In the genomic region with DNA sequence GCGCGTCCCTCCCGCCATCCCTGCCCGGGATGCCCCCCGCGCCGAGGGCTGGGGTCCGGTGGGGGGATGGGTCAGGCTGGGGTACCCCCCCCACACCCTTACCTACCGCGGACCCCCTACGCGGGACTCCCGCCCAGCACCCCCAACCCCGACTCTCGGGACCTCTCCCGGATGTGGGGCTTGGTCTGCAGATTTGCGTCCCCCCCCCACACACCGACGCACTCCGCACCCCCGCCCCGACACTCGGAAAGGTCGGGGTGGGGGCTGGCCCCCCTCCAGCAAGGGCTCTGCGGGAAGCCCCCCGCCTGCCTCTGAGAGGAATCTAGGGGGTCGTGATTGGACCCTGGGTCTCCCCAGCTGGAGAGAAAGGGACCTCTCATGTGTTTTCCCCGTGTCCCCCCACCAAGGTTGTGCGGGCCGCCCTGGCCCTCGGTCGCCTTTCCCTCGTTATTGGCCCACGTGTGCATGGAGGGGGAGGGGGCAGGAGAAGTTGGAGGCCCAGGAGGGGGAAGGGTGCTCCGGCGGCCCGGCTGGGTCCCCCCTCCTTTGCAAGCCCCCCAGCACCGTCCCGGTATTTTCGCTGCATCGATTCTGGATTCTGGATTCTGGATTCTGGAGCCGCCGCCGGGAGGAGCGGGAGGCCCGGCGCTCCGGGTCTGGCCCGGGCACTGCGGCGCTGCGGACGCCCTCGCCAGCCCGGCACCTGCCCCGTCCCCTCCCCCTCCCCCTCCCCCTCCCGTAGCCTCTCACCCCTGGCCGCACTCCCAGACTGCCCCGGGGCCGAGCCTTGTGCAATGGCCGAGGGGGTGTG, we compare ENCODE assay signal across 8 cellular contexts. TPM values are rescaled to one million over a fixed set of nuclear protein-coding genes. Genes with fewer than 3 reads are reported as not detected.
A peak's percentile ranks its signal among the peaks of the same experiment; 100 is the strongest.
DNase-seq lines count a peak whose midpoint lies in the region; ATAC-seq, FAIRE-seq and TF ChIP-seq lines count a peak whose summit lies in the region.

No MANE protein-coding gene starts in this region.

- peak overlapping the region; percentile 19 for H3K18ac ChIP-seq in H1 (ENCODE audit: extremely low read depth, low read length)

- peaks cover 8% of the 10 kb centered on the region; the same call in 1 of the 2 replicates for H3K23me2 ChIP-seq in H1 (ENCODE audit: low read depth, low read length)

- TF ChIP-seq EP300 in A549 (IDR thresholded peaks at IDR 0.05) (no peak), H1 (IDR thresholded peaks at IDR 0.05; ENCODE audit: borderline replicate concordance in 1 of 2, low read depth in 2 of 2, low read length in 2 of 2) (no peak)

- no peak overlapping the region for H2AK5ac ChIP-seq in H1 (ENCODE audit: low read depth, low read length)

- no peaks in the 10 kb centered on the region for H3K27me3 ChIP-seq in SJSA1 (replicated peaks)
- peaks cover 87 to 98% (median 95%) of the 10 kb centered on the region in 4 experiments for H3K27me3 ChIP-seq in H1 (replicated peaks in 1 of 4; ENCODE audit: control insufficient read depth in 3 of 4, extremely low read depth in 1 of 4, insufficient read depth in 3 of 4, low read length in 3 of 4)
- no peaks in the 10 kb centered on the region for H3K27me3 ChIP-seq in mucosa of stomach (ENCODE audit: control insufficient read depth, insufficient read depth, low read length)

- H3K9ac ChIP-seq in H1 (replicated peaks in 1 of 4; ENCODE audit: extremely low read depth in 1 of 4, low read depth in 3 of 4, low read length in 3 of 4) (no peak overlapping the region), mucosa of stomach (ENCODE audit: low read length) (peak overlapping the region; percentile 89)

- peaks cover 5 to 29% of the 10 kb centered on the region in 2 experiments for H4K20me1 ChIP-seq in H1 (replicated peaks in 1 of 2; ENCODE audit: control insufficient read depth in 1 of 2, insufficient read depth in 2 of 2, low read length in 2 of 2)

- TF ChIP-seq POLR2A in A549 (IDR thresholded peaks at IDR 0.05; ENCODE audit: low read length): no peak; the same call in none of the 2 replicates
- TF ChIP-seq POLR2A in H1 (IDR thresholded peaks at IDR 0.05; ENCODE audit: control extremely low read depth in 1 of 2, low read depth in 2 of 2, low read length in 2 of 2): no peak

- H2BK120ac ChIP-seq in H1 (replicated peaks; ENCODE audit: low read depth, low read length): no peak overlapping the region

- H3K9me3 ChIP-seq in A549 (no peaks in the 10 kb centered on the region), SJSA1 (replicated peaks) (0 out of 2 replicates have a peak, but pooled peaks cover 3% of the 10 kb centered on the region), H1 (ENCODE audit: insufficient read depth in 2 of 2, low read depth in 1 of 2, low read length in 1 of 2) (no peaks in the 10 kb centered on the region; a peak in 1 of 4 replicates), mucosa of stomach (ENCODE audit: control insufficient read depth, low read length) (no peaks in the 10 kb centered on the region)

- H3K14ac ChIP-seq in H1 (ENCODE audit: insufficient read length): no peak overlapping the region

- FAIRE-seq in A549 (lab: Jason Lieb, UNC) (no peak), H1 (lab: Jason Lieb, UNC) (no peak)

- H3K23ac ChIP-seq in H1 (ENCODE audit: insufficient read length): no peak overlapping the region

- H3K4me3 ChIP-seq in A549 (peak overlapping the region; percentile 83), GM12864 (ENCODE audit: low read depth, low read length) (peak overlapping the region; percentile 75), SJSA1 (peak overlapping the region; percentile 74), H1 (ENCODE audit: extremely low read depth in 1 of 4, insufficient read depth in 2 of 4, low read depth in 3 of 4, low read length in 4 of 4) (peak overlapping the region; percentile 5 to 64 (median 28); a peak in 6 of 8 replicates), mucosa of stomach (ENCODE audit: low read length) (peak overlapping the region; percentile 56)

- peak overlapping the region; percentile 84; the same call in 1 of the 2 replicates for H2BK12ac ChIP-seq in H1 (ENCODE audit: low read depth, low read length)

- H2BK15ac ChIP-seq in H1 (ENCODE audit: low read length): no peak overlapping the region

- H2AFZ ChIP-seq in H1 (ENCODE audit: low read length): no peak overlapping the region

- H3K56ac ChIP-seq in H1 (replicated peaks; ENCODE audit: insufficient read length, low read depth, low read length): no peak overlapping the region

- H3K79me1 ChIP-seq in H1 (ENCODE audit: low read depth, low read length): no peaks in the 10 kb centered on the region

- H3K27ac ChIP-seq in A549 (peak overlapping the region; percentile 99 to 100), SJSA1 (peak overlapping the region; percentile 91), H1 (ENCODE audit: low read depth, low read length) (no peak overlapping the region)

- H2BK5ac ChIP-seq in H1 (ENCODE audit: low read depth, low read length): no peak overlapping the region

- H3K79me2 ChIP-seq in H1 (ENCODE audit: control insufficient read depth in 1 of 2, insufficient read depth in 2 of 2, low read length in 2 of 2): no peaks in the 10 kb centered on the region

- POLR2A ChIA-PET in A549 (lab: Yijun Ruan, JAX): interaction anchor here (0.6 kb wide), 1 partner anchor 18 kb away, joined by 6 read pairs; no protein-coding TSS in a partner anchor
- POLR2A ChIA-PET in H1 (lab: Charles Lee; ENCODE audit: partially characterized antibody): no interaction called here

- CTCF ChIA-PET in A549 (lab: Yijun Ruan, JAX) (interaction anchor here (1.2 kb wide), 1 partner anchor 106 kb away, joined by 6 read pairs; no protein-coding TSS in a partner anchor), H1 (lab: Charles Lee; ENCODE audit: partially characterized antibody) (no interaction called here)

- H4K5ac ChIP-seq in H1 (ENCODE audit: insufficient read length, low read depth, low read length): no peak overlapping the region

- TF ChIP-seq CTCF in A549 (IDR thresholded peaks at IDR 0.05) (no peak), GM12864 (IDR thresholded peaks at IDR 0.05; ENCODE audit: low read depth, low read length, missing control alignments) (no peak), H1 (IDR thresholded peaks at IDR 0.05; ENCODE audit: control extremely low read depth in 1 of 3, insufficient read depth in 1 of 3, low read depth in 1 of 3, low read length in 3 of 3) (no peak)

- no peak for DNase-seq in A549 (ENCODE audit: low read depth in 1 of 2, low spot score in 1 of 2)
- DNase-seq in GM12864 (ENCODE audit: low read depth): no peak
- peak in 1 of 2 experiments; percentile 58 for DNase-seq in SJSA1 (ENCODE audit: low read depth in 1 of 2, low spot score in 2 of 2)
- DNase-seq in H1 (ENCODE audit: low read depth in 1 of 2, low spot score in 2 of 2): peak in 1 of 2 experiments; percentile 77
- DNase-seq in NCI-H1436 treated with DMSO at 0.1 percent for 48 hours (lab: John Stamatoyannopoulos, UW): no peak
- DNase-seq in GOT3 (lab: John Stamatoyannopoulos, UW): no peak

- no peak overlapping the region for H2BK20ac ChIP-seq in H1 (ENCODE audit: low read length)

- H4K8ac ChIP-seq in H1 (ENCODE audit: extremely low read depth, insufficient read depth, low read length): 0 out of 2 replicates have a peak overlapping the region, but pooled peaks have one; percentile 60

- no peak overlapping the region for H3K4ac ChIP-seq in H1 (replicated peaks; ENCODE audit: insufficient read length, low read depth, low read length)

- peaks cover 50% of the 10 kb centered on the region for H3K4me1 ChIP-seq in A549
- peaks cover 39% of the 10 kb centered on the region for H3K4me1 ChIP-seq in SJSA1 (replicated peaks)
- peaks cover 11 to 26% (median 12%) of the 10 kb centered on the region in 4 experiments; a peak in 6 of 7 replicates for H3K4me1 ChIP-seq in H1 (replicated peaks in 1 of 4; ENCODE audit: control insufficient read depth in 3 of 4, insufficient read depth in 4 of 4, low read length in 3 of 4)
- H3K4me1 ChIP-seq in mucosa of stomach (ENCODE audit: control insufficient read depth, insufficient read depth, low read length): peaks cover 51% of the 10 kb centered on the region

- no peak overlapping the region for H4K91ac ChIP-seq in H1 (replicated peaks; ENCODE audit: insufficient read length, low read length)

- ATAC-seq in A549 (peak in 1 of 2 experiments; percentile 42; a peak in 3 of 6 replicates), GM21619 (IDR thresholded peaks at IDR 0.05; ENCODE audit: unreplicated experiment) (no peak)

- peak overlapping the region; percentile 99 for H3K4me2 ChIP-seq in A549
- H3K4me2 ChIP-seq in H1 (ENCODE audit: insufficient read depth in 1 of 2, low read depth in 2 of 2, low read length in 2 of 2): peak overlapping the region; percentile 59 to 70

- 4% methylated on average over 5 of the region's 61 CpGs for WGBS in A549 (ENCODE audit: missing lambda C conversion rate)
- 0% methylated on average over 11 of the region's 61 CpGs; no CpG with 5 or more reads in 1 of the 2 experiments for WGBS in H1 (ENCODE audit: extremely low coverage in 1 of 2, insufficient coverage in 1 of 2, insufficient read length in 1 of 2, insufficient replicate concordance in 2 of 2, low coverage in 1 of 2, low lambda C conversion rate in 2 of 2, missing lambda C conversion rate in 1 of 2), 2 experiments

- H3K36me3 ChIP-seq in SJSA1: peaks cover 31% of the 10 kb centered on the region
- H3K36me3 ChIP-seq in H1 (ENCODE audit: control insufficient read depth in 2 of 4, insufficient read depth in 4 of 4, low read length in 3 of 4): no peaks in the 10 kb centered on the region
- no peaks in the 10 kb centered on the region for H3K36me3 ChIP-seq in mucosa of stomach (ENCODE audit: control insufficient read depth, insufficient read depth, low read length)

- no peak for TF ChIP-seq RAD21 in A549 (conservative IDR thresholded peaks at IDR 0.05 in 1 of 2, IDR thresholded peaks at IDR 0.05 in 1 of 2)
- TF ChIP-seq RAD21 in H1 (IDR thresholded peaks at IDR 0.05 in 1 of 2, conservative IDR thresholded peaks at IDR 0.05 in 1 of 2; ENCODE audit: low read depth in 2 of 2, low read length in 2 of 2): no peak

TF ChIP-seq in H1, 55 proteins besides CTCF, POLR2A, EP300 and RAD21 (continues in another document):
- TF ChIP-seq CHD2 (IDR thresholded peaks at IDR 0.05; ENCODE audit: low read length): no peak

RNA-seq across cellular contexts. Expression of a gene that starts 0.6 kb away (rescaled TPM):
- polyA plus RNA-seq in A549 (2011; rRNA removed) (2.6 and 4.7 TPM in 2 replicates), A549 (2017; fragmentation: RNase III; extraction: RNeasy Plus Mini Kit Qiagen cat#74134 plus additional on column Dnase treatment) (34.6 to 36.4 TPM (median 34.9 TPM) in 3 replicates), H1 (2011; rRNA removed) (0.56 and 0.82 TPM in 2 replicates)
- polyA plus RNA-seq in A549 (2012; cell fraction: cytosol; rRNA removed): 8.9 and 14.2 TPM in 2 replicates
- polyA plus RNA-seq in A549 (2012; cell fraction: nucleus; rRNA removed): 20.1 and 22.9 TPM in 2 replicates
- polyA minus RNA-seq in A549 (2011; rRNA and poly(A)+ RNA removed): 10.5 and 14.6 TPM in 2 replicates
- 19.9 and 27.6 TPM in 2 replicates for total RNA-seq in SJSA1 (2014; rRNA removed; shearing (Covaris generic))
- 2.6 and 3.2 TPM in 2 replicates for total RNA-seq in H1 (2021; fragmentation: NEBNext Ultra II Directional; extraction: Animal tissue kit (Norgen Biotek cat#: 25700))
- 0.35 TPM for polyA plus RNA-seq in H1 (2011; cell fraction: cytosol; rRNA removed)
- 0.88 TPM for polyA plus RNA-seq in H1 (2011; cell fraction: nucleus; rRNA removed)
- 2.1 to 4.3 TPM (median 3.5 TPM) in 4 replicates for polyA plus RNA-seq in H1 (2012, experiment 1 of 2)
- polyA plus RNA-seq in H1 (2012, experiment 2 of 2): 2.9 TPM
- polyA plus RNA-seq in H1 (2013, experiment 1 of 2): 6.0 TPM
- polyA plus RNA-seq in H1 (2013, experiment 2 of 2): 5.3 TPM
- polyA minus RNA-seq in H1 (2011; rRNA and poly(A)+ RNA removed): 0.34 and 0.41 TPM in 2 replicates
- polyA minus RNA-seq in H1 (2011; cell fraction: cytosol; rRNA and poly(A)+ RNA removed): 1.2 TPM
- 1.6 TPM for polyA minus RNA-seq in H1 (2011; cell fraction: nucleus; rRNA and poly(A)+ RNA removed)

Comparison
In these comparisons a context has a peak if more than half of its experiments do, and no peak if none do; other contexts are left out.
1. H3K4me3 ChIP-seq: peak in every context shown above with its lines; median percentile 83 in A549; 75 in GM12864; 74 in SJSA1; 56 in mucosa of stomach; 28 in H1.